8 cellular contexts compared by ENCODE assay signal in genomic region chr17:66829386-66829864, GRCh38. TPM values are rescaled to one million over a fixed set of nuclear protein-coding genes. Genes with fewer than 3 reads are reported as not detected.
DNase-seq lines count a peak whose midpoint lies in the region; ATAC-seq and TF ChIP-seq lines count a peak whose summit lies in the region.

No MANE protein-coding gene starts in this region.

- H3K27ac ChIP-seq in BLaER1 treated with 17β-estradiol and CSF1 and Interleukin-3, amounts not matched to agents 10 nM and 100 nM: no peak overlapping the region
- H3K27ac ChIP-seq in HUES48 (ENCODE audit: low read depth, low read length): peak overlapping the region; percentile 34

- H3K4me3 ChIP-seq in BLaER1 treated with 17β-estradiol and CSF1 and Interleukin-3, amounts not matched to agents 10 nM and 100 nM: no peak overlapping the region
- no peak overlapping the region for H3K4me3 ChIP-seq in HUES48 (ENCODE audit: low read depth, low read length)

- no peaks in the 10 kb centered on the region for H3K9me3 Mint-ChIP-seq in type B pancreatic cell

- peaks cover 0 to 6% (median 5%) of the 10 kb centered on the region in 11 experiments; a peak in 10 of 22 replicates for H3K9me3 ChIP-seq in BLaER1 treated with 17β-estradiol and CSF1 and Interleukin-3, amounts not matched to agents 10 nM and 100 nM (replicated peaks in 1 of 11)
- no peaks in the 10 kb centered on the region for H3K9me3 ChIP-seq in HUES48 (ENCODE audit: control insufficient read depth, insufficient read depth, low read length)

- H3K4me1 Mint-ChIP-seq in type B pancreatic cell (ENCODE audit: unreplicated experiment): peaks cover 6% of the 10 kb centered on the region

- H3K4me3 Mint-ChIP-seq in type B pancreatic cell: peak overlapping the region; percentile 33

- peaks cover 0 to 38% (median 11%) of the 10 kb centered on the region in 11 experiments; a peak in 12 of 22 replicates for H4K20me1 ChIP-seq in BLaER1 treated with 17β-estradiol and CSF1 and Interleukin-3, amounts not matched to agents 10 nM and 100 nM

- peak overlapping the region; percentile 44 to 79 (median 54); a peak in 21 of 22 replicates for H3K4me2 ChIP-seq in BLaER1 treated with 17β-estradiol and CSF1 and Interleukin-3, amounts not matched to agents 10 nM and 100 nM

- H3K36me3 Mint-ChIP-seq in type B pancreatic cell: no peaks in the 10 kb centered on the region

- H3K27ac Mint-ChIP-seq in type B pancreatic cell: no peak overlapping the region

- peaks cover 7 to 24% (median 20%) of the 10 kb centered on the region in 10 experiments; a peak in 16 of 20 replicates for H3K4me1 ChIP-seq in BLaER1 treated with 17β-estradiol and CSF1 and Interleukin-3, amounts not matched to agents 10 nM and 100 nM
- H3K4me1 ChIP-seq in HUES48 (ENCODE audit: control insufficient read depth, insufficient read depth, low read length): peaks cover 19% of the 10 kb centered on the region

- H3K9ac ChIP-seq in BLaER1 treated with 17β-estradiol and CSF1 and Interleukin-3, amounts not matched to agents 10 nM and 100 nM: no peak overlapping the region
- no peak overlapping the region for H3K9ac ChIP-seq in HUES48 (ENCODE audit: low read depth, low read length)

- ATAC-seq in HG03139 (IDR thresholded peaks at IDR 0.05; ENCODE audit: unreplicated experiment) (no peak), HG03432 (IDR thresholded peaks at IDR 0.05; ENCODE audit: unreplicated experiment) (no peak)

- no peak for TF ChIP-seq CTCF in type B pancreatic cell (conservative IDR thresholded peaks at IDR 0.05)

- DNase-seq in amniotic epithelial cell (ENCODE audit: low read depth) (peak; percentile 70), iris pigment epithelial cell (ENCODE audit: low read depth) (peak; percentile 76), type B pancreatic cell (ENCODE audit: extremely low spot score, unreplicated experiment) (no peak), NCI-H128 (lab: John Stamatoyannopoulos, UW; ENCODE audit: unreplicated experiment) (no peak)

- H3K27me3 Mint-ChIP-seq in type B pancreatic cell: peaks cover 54% of the 10 kb centered on the region

- H3K36me3 ChIP-seq in BLaER1 treated with 17β-estradiol and CSF1 and Interleukin-3, amounts not matched to agents 10 nM and 100 nM: no peaks in the 10 kb centered on the region
- no peaks in the 10 kb centered on the region for H3K36me3 ChIP-seq in HUES48 (ENCODE audit: control insufficient read depth, insufficient read depth, low read length)

- peaks cover 32 to 68% (median 54%) of the 10 kb centered on the region in 11 experiments; a peak in 21 of 22 replicates for H3K27me3 ChIP-seq in BLaER1 treated with 17β-estradiol and CSF1 and Interleukin-3, amounts not matched to agents 10 nM and 100 nM
- peaks cover 19% of the 10 kb centered on the region for H3K27me3 ChIP-seq in HUES48 (ENCODE audit: control insufficient read depth, insufficient read depth, low read length)

RNA-seq across cellular contexts. Expression of gene CACNG5, which starts 5.5 kb away (rescaled TPM):
- 0.68 TPM in 1 of 2 replicates, not detected in the other for total RNA-seq in type B pancreatic cell (ENCODE audit: low replicate concordance)

Comparison
In these comparisons a context has a peak if more than half of its experiments do, and no peak if none do; other contexts are left out.
1. DNase-seq: peak in amniotic epithelial cell (single experiment) and iris pigment epithelial cell (single experiment); none in type B pancreatic cell (single experiment) and NCI-H128 (single experiment).